ENCODE assay signal across 9 cellular contexts in the genomic region with DNA sequence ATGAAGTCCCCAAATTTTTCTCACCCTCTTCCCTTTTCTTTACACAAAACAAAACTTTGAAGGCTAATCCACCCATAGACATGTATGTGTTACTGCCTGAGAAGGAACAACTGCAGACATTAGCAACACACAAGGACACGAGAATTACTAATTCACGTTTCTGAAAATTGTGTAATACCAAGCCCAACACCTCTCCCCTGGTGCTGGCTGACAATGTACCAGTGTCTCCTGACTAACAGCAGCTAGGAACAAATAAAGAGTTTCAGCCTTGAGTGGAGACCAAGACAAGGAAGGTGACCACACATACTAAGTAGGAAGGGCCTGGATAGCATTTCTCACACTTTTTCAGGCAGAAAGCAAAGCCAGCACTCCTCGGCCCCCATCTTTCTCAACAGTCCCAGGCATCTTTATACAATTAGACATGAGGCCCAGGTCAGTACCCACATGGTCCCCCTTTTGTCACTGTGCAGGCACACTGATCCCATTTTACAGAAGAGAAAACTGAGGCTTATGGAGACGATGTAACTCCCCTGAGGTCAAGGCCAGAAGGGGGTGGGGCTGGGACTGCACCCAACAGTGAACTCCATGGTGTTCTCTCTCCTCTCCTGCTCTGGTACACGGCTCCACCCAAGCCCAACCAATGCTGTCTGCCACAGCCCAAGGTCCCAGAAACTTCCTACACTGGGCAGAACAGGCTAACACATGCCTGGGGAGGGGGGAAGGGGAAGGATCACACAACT. TPM values are rescaled to one million over a fixed set of nuclear protein-coding genes. Genes with fewer than 3 reads are reported as not detected.
DNase-seq lines count a peak whose midpoint lies in the region; ATAC-seq and TF ChIP-seq lines count a peak whose summit lies in the region.
"Had no signal": no experiment of that assay in that cellular context is flagged by ENCODE, and none has a peak within 500 bp of the region (broad histone marks: within the 10 kb centered on the region; RNA-seq: fewer than 3 reads in every experiment).

No MANE protein-coding gene starts in this region.

- H3K4me1 ChIP-seq in adipocyte (ENCODE audit: control insufficient read depth, insufficient read depth, low read length), result peaks cover 85% of the 10 kb centered on the region

- ATAC-seq in stimulated activated naive B cell treated with anti-CD40 and anti-IgM and Interleukin-4, amounts not matched to agents 10 μg/mL and 1 μg/mL and 100 μg/mL, for 72 hours (replicated peaks), result no peak
- no peak for ATAC-seq in HG02642 (IDR thresholded peaks at IDR 0.05; ENCODE audit: poor library complexity, unreplicated experiment)
- ATAC-seq in GM19395 (IDR thresholded peaks at IDR 0.05; ENCODE audit: unreplicated experiment), result no peak

- TF ChIP-seq CTCF in GM13976 (IDR thresholded peaks at IDR 0.05; ENCODE audit: borderline replicate concordance, control extremely low read depth, extremely low read depth, insufficient read depth, missing control alignments), result no peak

- no peaks in the 10 kb centered on the region for H3K9me3 ChIP-seq in adipocyte (ENCODE audit: control insufficient read depth, low read length)

- H3K9ac ChIP-seq in adipocyte (ENCODE audit: low read length), result no peak overlapping the region

- H3K9me3 Mint-ChIP-seq in immature natural killer cell, result peaks cover 0 to 2% (median 0%) of the 10 kb centered on the region in 6 donors
- H3K9me3 Mint-ChIP-seq in stimulated activated naive B cell treated with anti-CD40 and anti-IgM and Interleukin-4, amounts not matched to agents 10 μg/mL and 1 μg/mL and 100 μg/mL, for 72 hours, result no peaks in the 10 kb centered on the region

- H3K27ac Mint-ChIP-seq in immature natural killer cell, result peak overlapping the region; percentile 28 to 83 (median 62)
- H3K27ac Mint-ChIP-seq in stimulated activated naive B cell treated with anti-CD40 and anti-IgM and Interleukin-4, amounts not matched to agents 10 μg/mL and 1 μg/mL and 100 μg/mL, for 72 hours, result peak overlapping the region; percentile 91

- no peaks in the 10 kb centered on the region for H3K36me3 ChIP-seq in adipocyte (ENCODE audit: control insufficient read depth, insufficient read depth, low read length, severe bottlenecking)

- in situ Hi-C loops in GM13976 (cut with MboI; ENCODE audit: low sequenced_read_pairs, unreplicated experiment), result no loop called here

- peak overlapping the region; percentile 25 to 74 (median 40) for H3K4me3 Mint-ChIP-seq in immature natural killer cell
- peak overlapping the region in 1 of 2 donors; percentile 52 for H3K4me3 Mint-ChIP-seq in stimulated activated naive B cell treated with anti-CD40 and anti-IgM and Interleukin-4, amounts not matched to agents 10 μg/mL and 1 μg/mL and 100 μg/mL, for 72 hours

- peak overlapping the region; percentile 18 for H3K4me3 ChIP-seq in adipocyte (ENCODE audit: low read length)

- peaks cover 0 to 3% (median 3%) of the 10 kb centered on the region in 3 donors for H3K27me3 Mint-ChIP-seq in immature natural killer cell (ENCODE audit: low read depth in 3 of 3)
- no peaks in the 10 kb centered on the region for H3K27me3 Mint-ChIP-seq in stimulated activated naive B cell treated with anti-CD40 and anti-IgM and Interleukin-4, amounts not matched to agents 10 μg/mL and 1 μg/mL and 100 μg/mL, for 72 hours

- DNase-seq in LHCN-M2 (ENCODE audit: low read depth) (peak; percentile 64), adipocyte (ENCODE audit: low read depth) (peak; percentile 61), immature natural killer cell (no peak), SW480 (ENCODE audit: low spot score) (no peak), GM13976 (ENCODE audit: low spot score) (no peak)
- no peak for DNase-seq in stimulated activated naive B cell treated with anti-CD40 and anti-IgM and Interleukin-4, amounts not matched to agents 10 μg/mL and 1 μg/mL and 100 μg/mL, for 72 hours
- DNase-seq: NCI-H146 had no signal

- no peaks in the 10 kb centered on the region for H3K27me3 ChIP-seq in adipocyte (replicated peaks; ENCODE audit: control insufficient read depth, insufficient read depth, low read length)

- H3K36me3 Mint-ChIP-seq in immature natural killer cell, result no peaks in the 10 kb centered on the region
- H3K36me3 Mint-ChIP-seq in stimulated activated naive B cell treated with anti-CD40 and anti-IgM and Interleukin-4, amounts not matched to agents 10 μg/mL and 1 μg/mL and 100 μg/mL, for 72 hours, result peaks cover 4 to 37% of the 10 kb centered on the region in 2 donors

- H3K4me1 Mint-ChIP-seq in immature natural killer cell, result peaks cover 88 to 92% of the 10 kb centered on the region in 2 donors
- H3K4me1 Mint-ChIP-seq in stimulated activated naive B cell treated with anti-CD40 and anti-IgM and Interleukin-4, amounts not matched to agents 10 μg/mL and 1 μg/mL and 100 μg/mL, for 72 hours, result peaks cover 63 to 86% of the 10 kb centered on the region in 2 donors

RNA-seq across cellular contexts. Expression of a gene that starts 8.7 kb away (rescaled TPM):
- total RNA-seq in LHCN-M2 (2014; rRNA removed), result 15.6 and 18.3 TPM in 2 replicates
- 36.5 TPM for polyA plus RNA-seq in LHCN-M2 (2012)
- 10 to 100 TPM in 1 of 3 donors, 1 to 10 TPM in 2; 4.3 to 16.7 (median 7.0) TPM for polyA plus RNA-seq in immature natural killer cell

RNA-seq across cellular contexts. Expression of a gene that starts 55.9 kb away (rescaled TPM):
- 26.3 and 28.0 TPM in 2 replicates for total RNA-seq in LHCN-M2 (2014; rRNA removed)
- 12.0 TPM for polyA plus RNA-seq in LHCN-M2 (2012)
- polyA plus RNA-seq in immature natural killer cell, result 10 to 100 TPM in 2 of 3 donors, 1 to 10 TPM in 1; 7.8 to 21.9 (median 11.1) TPM

Comparison
In these comparisons a context has a peak if more than half of its experiments do, and no peak if none do; other contexts are left out.
1. DNase-seq: peak in LHCN-M2 (single experiment) and adipocyte (single experiment); none in immature natural killer cell (0 of 3), stimulated activated naive B cell treated with anti-CD40 and anti-IgM and Interleukin-4, amounts not matched to agents 10 μg/mL and 1 μg/mL and 100 μg/mL, for 72 hours (single experiment), SW480 (single experiment) and GM13976 (single experiment).